ENCODE assay signal across 1 cellular context in the genomic region with DNA sequence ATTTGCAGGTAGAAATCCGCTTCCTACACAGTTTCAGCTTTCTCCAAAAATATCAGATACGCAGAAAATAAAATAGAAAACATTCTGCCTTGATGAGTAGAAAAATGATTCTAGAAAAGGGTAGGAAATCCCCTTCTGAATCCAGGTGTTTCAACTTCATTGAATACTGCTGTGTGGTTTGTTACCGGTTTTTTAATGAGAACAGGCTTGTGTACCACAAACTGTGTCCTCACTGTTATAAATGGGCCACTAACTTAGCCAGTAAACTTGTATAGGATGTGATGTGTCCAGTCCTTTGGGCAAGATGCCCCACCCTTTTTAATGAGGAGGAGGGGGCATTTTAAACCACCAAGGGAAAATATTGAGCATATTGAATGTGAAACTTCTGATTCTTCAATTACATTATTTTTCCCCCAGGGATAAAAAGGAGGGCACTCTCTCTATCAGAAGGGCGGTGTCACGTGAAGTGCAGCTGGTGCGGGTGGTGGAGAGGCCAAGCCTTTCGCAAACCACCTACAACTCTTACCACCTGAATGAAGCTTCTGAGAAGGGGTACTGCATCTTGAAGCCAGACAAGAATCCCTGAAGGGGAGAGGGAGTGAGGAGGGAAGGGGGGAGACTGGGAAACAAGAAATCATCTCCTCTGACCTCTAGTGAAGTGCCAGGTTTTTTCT.
TF ChIP-seq lines count a peak whose summit lies in the region.

No MANE protein-coding gene starts in this region.

TF ChIP-seq in HCT116, 20 proteins besides CTCF, POLR2A, EP300 and RAD21 (continued from another document):
- TF ChIP-seq, protein P1, sequence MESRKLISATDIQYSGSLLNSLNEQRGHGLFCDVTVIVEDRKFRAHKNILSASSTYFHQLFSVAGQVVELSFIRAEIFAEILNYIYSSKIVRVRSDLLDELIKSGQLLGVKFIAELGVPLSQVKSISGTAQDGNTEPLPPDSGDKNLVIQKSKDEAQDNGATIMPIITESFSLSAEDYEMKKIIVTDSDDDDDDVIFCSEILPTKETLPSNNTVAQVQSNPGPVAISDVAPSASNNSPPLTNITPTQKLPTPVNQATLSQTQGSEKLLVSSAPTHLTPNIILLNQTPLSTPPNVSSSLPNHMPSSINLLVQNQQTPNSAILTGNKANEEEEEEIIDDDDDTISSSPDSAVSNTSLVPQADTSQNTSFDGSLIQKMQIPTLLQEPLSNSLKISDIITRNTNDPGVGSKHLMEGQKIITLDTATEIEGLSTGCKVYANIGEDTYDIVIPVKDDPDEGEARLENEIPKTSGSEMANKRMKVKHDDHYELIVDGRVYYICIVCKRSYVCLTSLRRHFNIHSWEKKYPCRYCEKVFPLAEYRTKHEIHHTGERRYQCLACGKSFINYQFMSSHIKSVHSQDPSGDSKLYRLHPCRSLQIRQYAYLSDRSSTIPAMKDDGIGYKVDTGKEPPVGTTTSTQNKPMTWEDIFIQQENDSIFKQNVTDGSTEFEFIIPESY (IDR thresholded peaks at IDR 0.05; ENCODE audit: extremely low read depth, insufficient replicate concordance, low read length), result no peak
- no peak for TF ChIP-seq ZFX (IDR thresholded peaks at IDR 0.05)
- no peak for TF ChIP-seq JUND (IDR thresholded peaks at IDR 0.05)
- TF ChIP-seq SP1 (IDR thresholded peaks at IDR 0.05; ENCODE audit: low read depth), result no peak
- TF ChIP-seq FOSL1 (IDR thresholded peaks at IDR 0.05; ENCODE audit: low read depth), result no peak
- TF ChIP-seq POLR2AphosphoS5 (IDR thresholded peaks at IDR 0.05; ENCODE audit: low read depth, low read length), result no peak
- no peak for TF ChIP-seq SIN3A (IDR thresholded peaks at IDR 0.05; ENCODE audit: low read depth)
- TF ChIP-seq SRF (IDR thresholded peaks at IDR 0.05; ENCODE audit: low read depth), result no peak
- TF ChIP-seq EGR1 (IDR thresholded peaks at IDR 0.05; ENCODE audit: low read depth), result no peak
- TF ChIP-seq CEBPB (IDR thresholded peaks at IDR 0.05; ENCODE audit: low read depth), result no peak
- no peak for TF ChIP-seq ELF1 (IDR thresholded peaks at IDR 0.05; ENCODE audit: borderline replicate concordance, low read depth)
- TF ChIP-seq TCF7L2 (IDR thresholded peaks at IDR 0.05; ENCODE audit: borderline replicate concordance, extremely low read depth, insufficient read depth, insufficient read length), result no peak
